In the genomic region with DNA sequence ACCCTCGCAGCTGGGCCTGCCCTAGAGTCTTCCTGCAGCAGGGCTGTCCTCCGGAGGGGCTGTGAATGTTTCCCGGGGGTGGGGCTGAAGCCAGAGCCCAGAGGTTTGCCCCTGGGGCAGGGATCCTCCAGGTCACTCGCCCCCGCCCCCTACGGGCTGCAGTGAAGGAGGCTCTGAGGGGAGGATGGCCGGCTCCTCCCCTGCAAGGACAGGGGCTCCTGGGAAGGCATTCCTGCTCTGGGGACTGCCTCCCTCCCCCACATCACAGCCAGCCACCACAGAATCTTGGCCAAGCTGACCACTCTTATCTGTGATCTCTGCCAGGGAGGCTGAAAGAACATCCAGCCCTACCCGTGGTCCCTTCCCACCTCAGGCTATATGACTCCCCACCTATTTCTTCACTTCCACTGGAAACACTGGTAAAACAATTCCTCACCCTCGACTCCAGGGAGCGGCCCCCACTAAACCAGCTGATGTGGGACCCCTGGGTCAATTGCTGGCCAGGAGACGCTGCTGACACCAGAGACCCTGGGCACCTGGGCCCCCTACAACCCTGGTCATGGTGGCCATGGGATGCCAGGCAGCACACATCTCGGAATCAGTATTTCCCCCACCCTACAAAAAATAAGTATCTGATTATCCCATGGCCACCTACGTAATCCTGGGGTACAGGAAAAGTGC, we compare ENCODE assay signal across 1 cellular context.
TF ChIP-seq lines count a peak whose summit lies in the region.

No MANE protein-coding gene starts in this region.

TF ChIP-seq in HepG2, 621 proteins besides CTCF, POLR2A, EP300 and RAD21 (continued from another document):
- TF ChIP-seq ZNF816 (CRISPR knock-in tag; IDR thresholded peaks at IDR 0.05; ENCODE audit: borderline replicate concordance) (no peak), FOXK1 (CRISPR knock-in tag; IDR thresholded peaks at IDR 0.05; ENCODE audit: borderline replicate concordance, low read depth) (no peak), YEATS4 (CRISPR knock-in tag; IDR thresholded peaks at IDR 0.05; ENCODE audit: borderline replicate concordance) (no peak), ZBTB37 (CRISPR knock-in tag; IDR thresholded peaks at IDR 0.05) (no peak), PBX3 (CRISPR knock-in tag; IDR thresholded peaks at IDR 0.05; ENCODE audit: borderline replicate concordance) (no peak), ZFP90 (CRISPR knock-in tag; IDR thresholded peaks at IDR 0.05; ENCODE audit: borderline replicate concordance) (no peak), ZNF33B (CRISPR knock-in tag; IDR thresholded peaks at IDR 0.05) (no peak), ZNF546 (CRISPR knock-in tag; conservative IDR thresholded peaks at IDR 0.05) (no peak), NAIF1 (CRISPR knock-in tag; IDR thresholded peaks at IDR 0.05; ENCODE audit: borderline replicate concordance) (no peak), BHLHE40 (IDR thresholded peaks at IDR 0.05; ENCODE audit: low read length) (no peak), ZNF263 (CRISPR knock-in tag; IDR thresholded peaks at IDR 0.05) (peak; percentile 76), HNRNPL (IDR thresholded peaks at IDR 0.05; ENCODE audit: low read depth, low read length) (0 out of 2 replicates have a peak, but pooled peaks have one; percentile 2), DNMT3B (CRISPR knock-in tag; conservative IDR thresholded peaks at IDR 0.05) (no peak), ZNF383 (CRISPR knock-in tag; IDR thresholded peaks at IDR 0.05; ENCODE audit: borderline replicate concordance) (no peak), SNAPC2 (CRISPR knock-in tag; IDR thresholded peaks at IDR 0.05) (no peak), FOXM1 (CRISPR knock-in tag; IDR thresholded peaks at IDR 0.05) (no peak), DDIT3 (CRISPR knock-in tag; IDR thresholded peaks at IDR 0.05) (no peak), ZNF382 (CRISPR knock-in tag; IDR thresholded peaks at IDR 0.05; ENCODE audit: borderline replicate concordance) (no peak), CAMTA2 (CRISPR knock-in tag; IDR thresholded peaks at IDR 0.05; ENCODE audit: borderline replicate concordance) (no peak), LCORL (IDR thresholded peaks at IDR 0.05) (no peak), LCORL (CRISPR knock-in tag; IDR thresholded peaks at IDR 0.05) (no peak), ZNF414 (CRISPR knock-in tag; IDR thresholded peaks at IDR 0.05) (no peak), EED (CRISPR knock-in tag; IDR thresholded peaks at IDR 0.05) (0 out of 2 replicates have a peak, but pooled peaks have one; percentile 29), WIZ (CRISPR knock-in tag; IDR thresholded peaks at IDR 0.05) (no peak), PHF20 (CRISPR knock-in tag; IDR thresholded peaks at IDR 0.05) (no peak), ZNF337 (CRISPR knock-in tag; IDR thresholded peaks at IDR 0.05; ENCODE audit: borderline replicate concordance, low read depth) (no peak), ZBTB38 (CRISPR knock-in tag; IDR thresholded peaks at IDR 0.05) (no peak), ZSCAN12 (CRISPR knock-in tag; IDR thresholded peaks at IDR 0.05) (no peak), NCOA2 (CRISPR knock-in tag; IDR thresholded peaks at IDR 0.05) (no peak)
- TF ChIP-seq, protein P1, sequence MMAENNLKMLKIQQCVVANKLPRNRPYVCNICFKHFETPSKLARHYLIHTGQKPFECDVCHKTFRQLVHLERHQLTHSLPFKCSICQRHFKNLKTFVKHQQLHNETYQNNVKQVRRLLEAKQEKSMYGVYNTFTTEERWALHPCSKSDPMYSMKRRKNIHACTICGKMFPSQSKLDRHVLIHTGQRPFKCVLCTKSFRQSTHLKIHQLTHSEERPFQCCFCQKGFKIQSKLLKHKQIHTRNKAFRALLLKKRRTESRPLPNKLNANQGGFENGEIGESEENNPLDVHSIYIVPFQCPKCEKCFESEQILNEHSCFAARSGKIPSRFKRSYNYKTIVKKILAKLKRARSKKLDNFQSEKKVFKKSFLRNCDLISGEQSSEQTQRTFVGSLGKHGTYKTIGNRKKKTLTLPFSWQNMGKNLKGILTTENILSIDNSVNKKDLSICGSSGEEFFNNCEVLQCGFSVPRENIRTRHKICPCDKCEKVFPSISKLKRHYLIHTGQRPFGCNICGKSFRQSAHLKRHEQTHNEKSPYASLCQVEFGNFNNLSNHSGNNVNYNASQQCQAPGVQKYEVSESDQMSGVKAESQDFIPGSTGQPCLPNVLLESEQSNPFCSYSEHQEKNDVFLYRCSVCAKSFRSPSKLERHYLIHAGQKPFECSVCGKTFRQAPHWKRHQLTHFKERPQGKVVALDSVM (CRISPR knock-in tag; IDR thresholded peaks at IDR 0.05), result peak; percentile 50; the same call in 1 of the 2 replicates
- TF ChIP-seq, protein P2, sequence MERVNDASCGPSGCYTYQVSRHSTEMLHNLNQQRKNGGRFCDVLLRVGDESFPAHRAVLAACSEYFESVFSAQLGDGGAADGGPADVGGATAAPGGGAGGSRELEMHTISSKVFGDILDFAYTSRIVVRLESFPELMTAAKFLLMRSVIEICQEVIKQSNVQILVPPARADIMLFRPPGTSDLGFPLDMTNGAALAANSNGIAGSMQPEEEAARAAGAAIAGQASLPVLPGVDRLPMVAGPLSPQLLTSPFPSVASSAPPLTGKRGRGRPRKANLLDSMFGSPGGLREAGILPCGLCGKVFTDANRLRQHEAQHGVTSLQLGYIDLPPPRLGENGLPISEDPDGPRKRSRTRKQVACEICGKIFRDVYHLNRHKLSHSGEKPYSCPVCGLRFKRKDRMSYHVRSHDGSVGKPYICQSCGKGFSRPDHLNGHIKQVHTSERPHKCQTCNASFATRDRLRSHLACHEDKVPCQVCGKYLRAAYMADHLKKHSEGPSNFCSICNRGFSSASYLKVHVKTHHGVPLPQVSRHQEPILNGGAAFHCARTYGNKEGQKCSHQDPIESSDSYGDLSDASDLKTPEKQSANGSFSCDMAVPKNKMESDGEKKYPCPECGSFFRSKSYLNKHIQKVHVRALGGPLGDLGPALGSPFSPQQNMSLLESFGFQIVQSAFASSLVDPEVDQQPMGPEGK (CRISPR knock-in tag; IDR thresholded peaks at IDR 0.05), result peak; percentile 41; the same call in 1 of the 2 replicates
- TF ChIP-seq, protein P3, sequence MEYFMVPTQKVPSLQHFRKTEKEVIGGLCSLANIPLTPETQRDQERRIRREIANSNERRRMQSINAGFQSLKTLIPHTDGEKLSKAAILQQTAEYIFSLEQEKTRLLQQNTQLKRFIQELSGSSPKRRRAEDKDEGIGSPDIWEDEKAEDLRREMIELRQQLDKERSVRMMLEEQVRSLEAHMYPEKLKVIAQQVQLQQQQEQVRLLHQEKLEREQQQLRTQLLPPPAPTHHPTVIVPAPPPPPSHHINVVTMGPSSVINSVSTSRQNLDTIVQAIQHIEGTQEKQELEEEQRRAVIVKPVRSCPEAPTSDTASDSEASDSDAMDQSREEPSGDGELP (IDR thresholded peaks at IDR 0.05; ENCODE audit: borderline replicate concordance, low read depth), result no peak
TF ChIP-seq in HepG2: peak in this region for 5.
